Comparison of ENCODE assay signal across 8 cellular contexts in genomic region chr1:70221241-70222077, GRCh38. TPM values are rescaled to one million over a fixed set of nuclear protein-coding genes. Genes with fewer than 3 reads are reported as not detected.
A peak's percentile ranks its signal among the peaks of the same experiment; 100 is the strongest.
DNase-seq lines count a peak whose midpoint lies in the region; ATAC-seq and TF ChIP-seq lines count a peak whose summit lies in the region.

SRSF11 (plus strand) TSS chr1:70221380; CDS start chr1:70221637, 257 bp downstream.

- peak within 1 kb of the TSS; percentile 94 for H3K27ac Mint-ChIP-seq in activated CD8-positive, alpha-beta memory T cell treated with anti-CD3 and anti-CD28 coated beads, Interleukin-2, amount 10 ng/mL, durations not matched to agents 7 days and 5 days
- peak within 1 kb of the TSS; percentile 98 for H3K27ac Mint-ChIP-seq in endodermal cell

- peaks cover 14% of the 10 kb centered on the region for H3K4me1 ChIP-seq in endodermal cell (ENCODE audit: control insufficient read depth, insufficient read depth, low read length)

- peak within 1 kb of the TSS; percentile 98 for H3K4me3 ChIP-seq in endodermal cell (ENCODE audit: low read length)

- CTCF ChIA-PET in activated CD8-positive, alpha-beta memory T cell treated with anti-CD3 and anti-CD28 coated beads, Interleukin-2, amount 10 ng/mL, durations not matched to agents 7 days and 5 days (lab: Charles Lee): interaction anchor here (1.2 to 2.8 kb wide), 5 partner anchors 10 to 133 kb away, joined by 4 to 18 read pairs (median 8); partner anchors contain the start of gene ANKRD13C

- peak within 1 kb of the TSS; percentile 96 for H3K9ac ChIP-seq in endodermal cell (ENCODE audit: extremely low read depth, low read length, poor library complexity, severe bottlenecking)

- 0 to 1% methylated on average over 29 to 70 of the region's 70 CpGs for WGBS in endodermal cell (ENCODE audit: insufficient coverage in 1 of 2, insufficient read length in 1 of 2), 2 experiments

- no peaks in the 10 kb centered on the region for H3K27me3 ChIP-seq in endodermal cell (ENCODE audit: control insufficient read depth, insufficient read depth, low read length, poor library complexity, severe bottlenecking)

- peak; percentile 45 for TF ChIP-seq CTCF in endodermal cell (conservative IDR thresholded peaks at IDR 0.05)

- peaks cover 46% of the 10 kb centered on the region for H3K36me3 ChIP-seq in endodermal cell (ENCODE audit: control insufficient read depth, insufficient read depth, low read length)

- no peaks in the 10 kb centered on the region for H3K9me3 ChIP-seq in endodermal cell (ENCODE audit: control insufficient read depth, low read length)

- peak; percentile 94 for ATAC-seq in GM21360 (IDR thresholded peaks at IDR 0.05; ENCODE audit: unreplicated experiment)
- peak; percentile 96 for ATAC-seq in activated CD8-positive, alpha-beta memory T cell treated with anti-CD3 and anti-CD28 coated beads, Interleukin-2, amount 10 ng/mL, durations not matched to agents 7 days and 5 days

- no peaks in the 10 kb centered on the region for H3K9me3 Mint-ChIP-seq in activated CD8-positive, alpha-beta memory T cell treated with anti-CD3 and anti-CD28 coated beads, Interleukin-2, amount 10 ng/mL, durations not matched to agents 7 days and 5 days (ENCODE audit: low read depth)
- no peaks in the 10 kb centered on the region for H3K9me3 Mint-ChIP-seq in endodermal cell

- peak; percentile 95 for DNase-seq in COR-L47 (lab: John Stamatoyannopoulos, UW)
- DNase-seq in HT1080 (ENCODE audit: low read depth): peak; percentile 94
- DNase-seq in NOMO-1 treated with DMSO at 0.1 percent for 48 hours (lab: John Stamatoyannopoulos, UW; ENCODE audit: unreplicated experiment): peak; percentile 89
- DNase-seq in activated CD8-positive, alpha-beta memory T cell treated with anti-CD3 and anti-CD28 coated beads, Interleukin-2, amount 10 ng/mL, durations not matched to agents 7 days and 5 days: peak; percentile 97
- peak; percentile 98 for DNase-seq in endodermal cell
- DNase-seq in mesenteric fat pad (ENCODE audit: low spot score): peak; percentile 99
- peak; percentile 95 for DNase-seq in stimulated activated CD8-positive, alpha-beta memory T cell treated with anti-CD3 and anti-CD28 coated beads, Interleukin-15, amount 100 ng/mL, for 24 hours (ENCODE audit: low read depth)

- peak within 1 kb of the TSS; percentile 97 for H3K27ac ChIP-seq in endodermal cell (ENCODE audit: low read depth, low read length)

- H3K4me3 Mint-ChIP-seq in activated CD8-positive, alpha-beta memory T cell treated with anti-CD3 and anti-CD28 coated beads, Interleukin-2, amount 10 ng/mL, durations not matched to agents 7 days and 5 days: peak within 1 kb of the TSS; percentile 88
- H3K4me3 Mint-ChIP-seq in endodermal cell: peak within 1 kb of the TSS; percentile 92

- peaks cover 34% of the 10 kb centered on the region for H3K36me3 Mint-ChIP-seq in activated CD8-positive, alpha-beta memory T cell treated with anti-CD3 and anti-CD28 coated beads, Interleukin-2, amount 10 ng/mL, durations not matched to agents 7 days and 5 days
- H3K36me3 Mint-ChIP-seq in endodermal cell (ENCODE audit: low read depth): peaks cover 30% of the 10 kb centered on the region

- no peaks in the 10 kb centered on the region for H3K27me3 Mint-ChIP-seq in activated CD8-positive, alpha-beta memory T cell treated with anti-CD3 and anti-CD28 coated beads, Interleukin-2, amount 10 ng/mL, durations not matched to agents 7 days and 5 days
- no peaks in the 10 kb centered on the region for H3K27me3 Mint-ChIP-seq in endodermal cell (ENCODE audit: insufficient read depth)

- H3K4me1 Mint-ChIP-seq in activated CD8-positive, alpha-beta memory T cell treated with anti-CD3 and anti-CD28 coated beads, Interleukin-2, amount 10 ng/mL, durations not matched to agents 7 days and 5 days: peaks cover 43% of the 10 kb centered on the region
- peaks cover 30% of the 10 kb centered on the region for H3K4me1 Mint-ChIP-seq in endodermal cell

RNA-seq across cellular contexts. Expression of gene SRSF11, which starts in this region (rescaled TPM):
- 63.9 and 101 TPM in 2 replicates for total RNA-seq in HT1080 (2014; rRNA removed; shearing (Covaris generic))
- polyA plus RNA-seq in HT1080 (2015; cell fraction: cytosol; rRNA removed): 82.5 and 92.5 TPM in 2 replicates
- 474 and 495 TPM in 2 replicates for polyA plus RNA-seq in HT1080 (2015; cell fraction: nucleus; rRNA removed)
- total RNA-seq in activated CD8-positive, alpha-beta memory T cell treated with anti-CD3 and anti-CD28 coated beads, Interleukin-2, amount 10 ng/mL, durations not matched to agents 7 days and 5 days: 100 to 1,000 TPM; 190 to 196 TPM
- total RNA-seq in endodermal cell: 100 to 1,000 TPM; 227 to 232 TPM
- 224 TPM for polyA plus RNA-seq in endodermal cell (2013, experiment 1 of 2)
- 206 TPM for polyA plus RNA-seq in endodermal cell (2013, experiment 2 of 2)
- total RNA-seq in mesenteric fat pad: 150 TPM

Comparison
In these comparisons a context has a peak if more than half of its experiments do, and no peak if none do; other contexts are left out.
1. Peak in every context shown above with its lines: DNase-seq, ATAC-seq, H3K4me3 ChIP-seq and H3K27ac ChIP-seq.